ENCODE assay signal across 9 cellular contexts in the genomic region with DNA sequence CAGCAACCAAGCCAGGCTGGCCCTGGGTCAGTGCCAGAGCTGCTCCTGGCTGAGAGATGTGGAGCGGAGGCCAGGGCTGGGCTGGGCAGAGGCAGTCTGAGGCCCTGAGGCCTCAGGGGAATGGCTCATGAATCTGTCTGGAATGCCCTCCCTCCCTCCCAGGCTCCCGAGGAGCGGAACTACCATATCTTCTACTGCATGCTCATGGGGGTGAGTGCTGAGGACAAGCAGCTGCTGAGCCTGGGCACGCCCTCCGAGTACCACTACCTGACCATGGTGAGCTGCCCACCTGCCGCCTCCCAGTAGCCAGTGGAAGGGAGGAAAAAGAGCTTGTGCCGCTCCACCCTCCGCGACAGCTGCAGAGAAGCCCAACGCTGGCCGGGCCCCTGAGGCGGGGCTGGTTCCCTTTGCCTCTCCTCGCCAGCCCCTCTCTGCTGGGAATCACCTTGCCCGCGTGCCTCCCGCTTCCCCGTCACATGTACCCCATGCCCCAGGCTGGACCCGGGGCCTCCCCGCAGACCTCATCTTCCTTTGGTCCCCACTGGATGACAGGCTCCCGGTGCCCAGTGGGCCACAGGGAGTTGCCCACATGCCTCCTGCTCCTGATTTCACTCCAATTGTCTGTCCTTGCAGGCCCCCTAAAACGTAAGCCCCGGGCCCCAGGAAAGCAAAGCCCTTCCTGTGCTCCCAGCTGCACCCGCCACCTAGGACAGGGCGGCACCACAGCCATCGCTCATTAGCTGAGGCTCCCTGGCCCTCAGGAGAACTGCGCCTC. TPM values are rescaled to one million over a fixed set of nuclear protein-coding genes. Genes with fewer than 3 reads are reported as not detected.
DNase-seq lines count a peak whose midpoint lies in the region; ATAC-seq and TF ChIP-seq lines count a peak whose summit lies in the region.
"Had no signal": no experiment of that assay in that cellular context is flagged by ENCODE, and none has a peak within 500 bp of the region (broad histone marks: within the 10 kb centered on the region; RNA-seq: fewer than 3 reads in every experiment).

No MANE protein-coding gene starts in this region.

- peak overlapping the region; percentile 4 for H3K9ac ChIP-seq in NT2/D1 (ENCODE audit: insufficient read length, low read depth)

- H3K4me3 Mint-ChIP-seq in CD14-positive monocyte, result no peak overlapping the region

- peak overlapping the region; percentile 64 for H3K27ac ChIP-seq in ACC112 (ENCODE audit: low read depth, low read length)

- ATAC-seq in GM21360 (IDR thresholded peaks at IDR 0.05; ENCODE audit: unreplicated experiment) (no peak), HG03378 (IDR thresholded peaks at IDR 0.05; ENCODE audit: unreplicated experiment) (no peak)

- no peaks in the 10 kb centered on the region for H3K79me2 ChIP-seq in ACC112 (ENCODE audit: control insufficient read depth, insufficient read depth, low read length, unreplicated experiment)

- no peaks in the 10 kb centered on the region for H3K36me3 ChIP-seq in ACC112 (ENCODE audit: insufficient read depth, low read length)
- no peaks in the 10 kb centered on the region for H3K36me3 ChIP-seq in NT2/D1 (ENCODE audit: insufficient read depth, insufficient read length, low read length)

- no peak overlapping the region for H2AFZ ChIP-seq in ACC112 (ENCODE audit: low read length, unreplicated experiment)

- H3K9me3 Mint-ChIP-seq in CD14-positive monocyte, result no peaks in the 10 kb centered on the region

- peak overlapping the region in 1 of 7 donors; percentile 12 for H3K27ac Mint-ChIP-seq in CD14-positive monocyte

- DNase-seq in NT2/D1 (ENCODE audit: low read depth, low spot score), result no peak
- peak; percentile 88 for DNase-seq in fibroblast of gingiva (ENCODE audit: low read depth)
- DNase-seq in myocyte (ENCODE audit: low read depth), result peak; percentile 93
- no peak for DNase-seq in CD14-positive monocyte (ENCODE audit: low spot score)
- DNase-seq in NCI-H446 treated with DMSO at 0.1 percent for 48 hours (lab: John Stamatoyannopoulos, UW), result no peak
- DNase-seq: NCI-H2029 had no signal

- peaks cover 15% of the 10 kb centered on the region for H3K4me1 ChIP-seq in ACC112 (ENCODE audit: control insufficient read depth, insufficient read depth, low read length, unreplicated experiment)
- peaks cover 6% of the 10 kb centered on the region for H3K4me1 ChIP-seq in NT2/D1 (ENCODE audit: insufficient read depth, insufficient read length)

- peaks cover 0 to 3% (median 0%) of the 10 kb centered on the region in 3 donors for H3K27me3 Mint-ChIP-seq in CD14-positive monocyte (ENCODE audit: low read depth in 3 of 3)

- H3K27me3 ChIP-seq in ACC112 (ENCODE audit: insufficient read depth, low read length) (no peaks in the 10 kb centered on the region), NT2/D1 (ENCODE audit: insufficient read depth, insufficient read length) (no peaks in the 10 kb centered on the region)

- H3K9me3 ChIP-seq in NT2/D1 (ENCODE audit: insufficient read depth, low read length), result no peaks in the 10 kb centered on the region

- no peaks in the 10 kb centered on the region for H3K36me3 Mint-ChIP-seq in CD14-positive monocyte

- intact Hi-C loops in CD14-positive monocyte (cut with micrococcal nuclease), result no loop called here

- no peak for TF ChIP-seq CTCF in CD14-positive monocyte (IDR thresholded peaks at IDR 0.05)

- H3K4me3 ChIP-seq in ACC112 (ENCODE audit: low read depth, low read length) (0 out of 2 replicates have a peak overlapping the region, but pooled peaks have one; percentile 13), NT2/D1 (ENCODE audit: insufficient read length, low read depth) (no peak overlapping the region)

- H3K4me1 Mint-ChIP-seq in CD14-positive monocyte, result peaks cover 28% of the 10 kb centered on the region

RNA-seq across cellular contexts. Expression of a gene that starts 41.1 kb away (rescaled TPM):
- total RNA-seq in myocyte, result 0.16 TPM in 1 of 2 replicates, not detected in the other
- polyA plus RNA-seq in myocyte (2012), result 1.7 TPM
- polyA plus RNA-seq in CD14-positive monocyte, result 1 to 10 TPM; 7.3 to 9.0 TPM

RNA-seq across cellular contexts. Expression of a gene that starts 50.3 kb away (rescaled TPM):
- total RNA-seq in myocyte, result 56.3 and 71.7 TPM in 2 replicates
- polyA plus RNA-seq in myocyte (2012), result 31.8 TPM
- polyA plus RNA-seq in CD14-positive monocyte, result 10 to 100 TPM in 1 of 2 donors, 1 to 10 TPM in 1; 7.9 to 15.6 TPM

Comparison
In these comparisons a context has a peak if more than half of its experiments do, and no peak if none do; other contexts are left out.
1. DNase-seq: peak in fibroblast of gingiva (single experiment) and myocyte (single experiment); none in NT2/D1 (single experiment), CD14-positive monocyte (single experiment) and NCI-H446 treated with DMSO at 0.1 percent for 48 hours (single experiment).